ENCODE assay signal across 8 cellular contexts in genomic region chr7:91941450-91941849, GRCh38. TPM values are rescaled to one million over a fixed set of nuclear protein-coding genes. Genes with fewer than 3 reads are reported as not detected.
A peak's percentile ranks its signal among the peaks of the same experiment; 100 is the strongest.
DNase-seq lines count a peak whose midpoint lies in the region; ATAC-seq and TF ChIP-seq lines count a peak whose summit lies in the region.

No MANE protein-coding gene starts in this region.

- peak; percentile 36 for ATAC-seq in activated CD4-positive, alpha-beta T cell treated with anti-CD3 and anti-CD28 coated beads for 36 hours
- peak; percentile 32 to 42 (median 36) for ATAC-seq in right lobe of liver
- no peak for ATAC-seq in omental fat pad (ENCODE audit: low FRiP score)

- H3K4me1 ChIP-seq in DOHH2 (ENCODE audit: control insufficient read depth, low read length) (peaks cover 28% of the 10 kb centered on the region), H9 (ENCODE audit: insufficient read depth, low read length) (no peaks in the 10 kb centered on the region), right lobe of liver (peaks cover 0 to 15% (median 0%) of the 10 kb centered on the region in 4 donors)

- TF ChIP-seq CTCF in DOHH2 (IDR thresholded peaks at IDR 0.05; ENCODE audit: low read depth, low read length, poor library complexity, severe bottlenecking) (no peak), H9 (conservative IDR thresholded peaks at IDR 0.05) (no peak), right lobe of liver (IDR thresholded peaks at IDR 0.05) (no peak), omental fat pad (IDR thresholded peaks at IDR 0.05) (no peak)

- H3K27ac ChIP-seq in DOHH2 (ENCODE audit: low read depth, low read length): no peak overlapping the region
- H3K27ac ChIP-seq in H9 (ENCODE audit: insufficient read length, low read depth, low read length): no peak overlapping the region
- peak overlapping the region; percentile 80 to 86 (median 83) for H3K27ac ChIP-seq in right lobe of liver

- no peaks in the 10 kb centered on the region for H3F3A ChIP-seq in DOHH2 (ENCODE audit: control insufficient read depth, insufficient read depth)

- peaks cover 0 to 2% (median 0%) of the 10 kb centered on the region in 3 experiments; a peak in 3 of 7 replicates for H3K36me3 Mint-ChIP-seq in H9 (ENCODE audit: insufficient read depth in 1 of 3, low read depth in 3 of 3)
- peaks cover 5% of the 10 kb centered on the region for H3K36me3 Mint-ChIP-seq in activated CD4-positive, alpha-beta T cell treated with anti-CD3 and anti-CD28 coated beads for 36 hours (ENCODE audit: low read depth)
- peaks cover 15% of the 10 kb centered on the region for H3K36me3 Mint-ChIP-seq in dendritic cell treated with granulocyte-macrophage colony-stimulating factor and Interleukin-4, amounts not matched to agents 40 ng/mL and 50 ng/mL, for 4 days (ENCODE audit: low read depth)

- H3K27ac Mint-ChIP-seq in H9: peak overlapping the region; percentile 50 to 69 (median 51); a peak in 6 of 7 replicates
- H3K27ac Mint-ChIP-seq in activated CD4-positive, alpha-beta T cell treated with anti-CD3 and anti-CD28 coated beads for 36 hours: peak overlapping the region; percentile 94
- peak overlapping the region; percentile 97 for H3K27ac Mint-ChIP-seq in dendritic cell treated with granulocyte-macrophage colony-stimulating factor and Interleukin-4, amounts not matched to agents 40 ng/mL and 50 ng/mL, for 4 days

- H3K4me3 ChIP-seq in DOHH2 (ENCODE audit: low read length) (peak overlapping the region; percentile 81), right lobe of liver (peak overlapping the region; percentile 64 to 76 (median 76))

- WGBS in H9 (ENCODE audit: extremely low coverage, insufficient read length, low lambda C conversion rate): no CpG with 5 or more reads among the region's 7 CpGs
- 1% methylated on average over 7 of the region's 7 CpGs for WGBS in right lobe of liver (ENCODE audit: insufficient coverage, low coverage, low lambda C conversion rate, missing lambda C conversion rate)

- DNase-seq in H9 (peak; percentile 31), NCI-H2107 (lab: John Stamatoyannopoulos, UW) (peak; percentile 20), right lobe of liver (peak; percentile 31 to 58 (median 48)), omental fat pad (ENCODE audit: low spot score) (no peak)
- peak; percentile 71 for DNase-seq in activated CD4-positive, alpha-beta T cell treated with anti-CD3 and anti-CD28 coated beads for 36 hours
- DNase-seq in stimulated activated CD8-positive, alpha-beta memory T cell treated with anti-CD3 and anti-CD28 coated beads, Interleukin-2, amount 100 ng/mL, for 48 hours (ENCODE audit: low read depth in 2 of 2): peak; percentile 7 to 10

- H3K79me1 ChIP-seq in H9 (ENCODE audit: insufficient read depth, low read depth, low read length, poor library complexity, severe bottlenecking): peaks cover 2% of the 10 kb centered on the region

- no peak overlapping the region for H3T11ph ChIP-seq in H9 (ENCODE audit: low read length)

- no peak for TF ChIP-seq POLR2A in right lobe of liver (IDR thresholded peaks at IDR 0.05)

- no peak overlapping the region for H2BK12ac ChIP-seq in H9 (ENCODE audit: insufficient read length, low read depth, low read length)

- H4K91ac ChIP-seq in H9 (ENCODE audit: insufficient read length, low read depth, low read length): no peak overlapping the region

- no peak overlapping the region for H4K8ac ChIP-seq in H9 (replicated peaks; ENCODE audit: insufficient read length, low read depth, low read length)

- H3K4me3 Mint-ChIP-seq in H9: peak overlapping the region; percentile 95
- H3K4me3 Mint-ChIP-seq in activated CD4-positive, alpha-beta T cell treated with anti-CD3 and anti-CD28 coated beads for 36 hours: peak overlapping the region; percentile 87
- H3K4me3 Mint-ChIP-seq in dendritic cell treated with granulocyte-macrophage colony-stimulating factor and Interleukin-4, amounts not matched to agents 40 ng/mL and 50 ng/mL, for 4 days: peak overlapping the region; percentile 98

- no peak overlapping the region; the same call in 1 of the 2 replicates for H3K14ac ChIP-seq in H9 (ENCODE audit: insufficient read depth, low read length)

- intact Hi-C loops in activated CD4-positive, alpha-beta T cell treated with anti-CD3 and anti-CD28 coated beads for 36 hours (cut with DNase I, micrococcal nuclease): loop anchor here (1.0 to 10.0 kb wide), 5 partner anchors 304 to 1597 kb away; partner anchors contain the start of genes PEX1 (in 2 of the 2), RBM48 (in 2 of the 2), ANKIB1 (in 1 of the 2) and GTPBP10 (in 1 of the 2)
- intact Hi-C loops in dendritic cell treated with granulocyte-macrophage colony-stimulating factor and Interleukin-4, amounts not matched to agents 40 ng/mL and 50 ng/mL, for 4 days (cut with micrococcal nuclease): loop anchor here (5.0 kb wide), 1 partner anchor 301 kb away; no protein-coding TSS in a partner anchor
- intact Hi-C loops in right lobe of liver (cut with DNase I): no loop called here

- no peak overlapping the region for H3K18ac ChIP-seq in H9 (ENCODE audit: insufficient read length, low read depth, low read length)

- no peak overlapping the region for H3K4ac ChIP-seq in H9 (ENCODE audit: low read depth, low read length)

- H3K23ac ChIP-seq in H9 (ENCODE audit: insufficient read length, low read depth, low read length): no peak overlapping the region

- peaks cover 35% of the 10 kb centered on the region for H3K27me3 Mint-ChIP-seq in H9 (ENCODE audit: low read depth)
- H3K27me3 Mint-ChIP-seq in activated CD4-positive, alpha-beta T cell treated with anti-CD3 and anti-CD28 coated beads for 36 hours: no peaks in the 10 kb centered on the region
- peaks cover 2% of the 10 kb centered on the region for H3K27me3 Mint-ChIP-seq in dendritic cell treated with granulocyte-macrophage colony-stimulating factor and Interleukin-4, amounts not matched to agents 40 ng/mL and 50 ng/mL, for 4 days

- H3K23me2 ChIP-seq in H9 (ENCODE audit: insufficient read length, low read depth, low read length, poor library complexity, severe bottlenecking): peaks cover 5% of the 10 kb centered on the region

- no peak overlapping the region for H3K56ac ChIP-seq in H9 (ENCODE audit: insufficient read length, low read depth, low read length)

- H2BK20ac ChIP-seq in H9 (ENCODE audit: low read depth, low read length, poor library complexity, severe bottlenecking): no peak overlapping the region

- no peaks in the 10 kb centered on the region for H3K9me2 ChIP-seq in DOHH2 (replicated peaks; ENCODE audit: control insufficient read depth, low read length)

- H2AFZ ChIP-seq in H9 (ENCODE audit: low read length): no peak overlapping the region

- peaks cover 5% of the 10 kb centered on the region for H3K36me3 ChIP-seq in DOHH2 (ENCODE audit: control insufficient read depth, low read length)
- H3K36me3 ChIP-seq in right lobe of liver: no peaks in the 10 kb centered on the region

- no peaks in the 10 kb centered on the region; a peak in 1 of 5 replicates for H3K9me3 Mint-ChIP-seq in H9
- H3K9me3 Mint-ChIP-seq in activated CD4-positive, alpha-beta T cell treated with anti-CD3 and anti-CD28 coated beads for 36 hours (ENCODE audit: low read depth): no peaks in the 10 kb centered on the region
- H3K9me3 Mint-ChIP-seq in dendritic cell treated with granulocyte-macrophage colony-stimulating factor and Interleukin-4, amounts not matched to agents 40 ng/mL and 50 ng/mL, for 4 days: no peaks in the 10 kb centered on the region

- H3K27me3 ChIP-seq in DOHH2 (ENCODE audit: control insufficient read depth, low read length) (no peaks in the 10 kb centered on the region), H9 (ENCODE audit: insufficient read depth, low read length) (peaks cover 6% of the 10 kb centered on the region; the same call in 1 of the 2 replicates), right lobe of liver (no peaks in the 10 kb centered on the region)

- H3K9me3 ChIP-seq in DOHH2 (ENCODE audit: control insufficient read depth, insufficient read depth, low read length) (no peaks in the 10 kb centered on the region), H9 (ENCODE audit: control insufficient read depth, low read depth, low read length) (no peaks in the 10 kb centered on the region), right lobe of liver (no peaks in the 10 kb centered on the region)

- H3K79me2 ChIP-seq in DOHH2 (ENCODE audit: control insufficient read depth, low read length) (peaks cover 69% of the 10 kb centered on the region), H9 (ENCODE audit: insufficient read depth, low read length) (peaks cover 1% of the 10 kb centered on the region; the same call in 1 of the 2 replicates)

- H3K4me1 Mint-ChIP-seq in H9: peaks cover 13 to 22% of the 10 kb centered on the region in 2 experiments
- peaks cover 34% of the 10 kb centered on the region for H3K4me1 Mint-ChIP-seq in activated CD4-positive, alpha-beta T cell treated with anti-CD3 and anti-CD28 coated beads for 36 hours
- peaks cover 40% of the 10 kb centered on the region for H3K4me1 Mint-ChIP-seq in dendritic cell treated with granulocyte-macrophage colony-stimulating factor and Interleukin-4, amounts not matched to agents 40 ng/mL and 50 ng/mL, for 4 days (ENCODE audit: low read depth)

- no peak overlapping the region for H2BK120ac ChIP-seq in H9 (ENCODE audit: low read depth, low read length, poor library complexity, severe bottlenecking)

- no peak overlapping the region for H2AK5ac ChIP-seq in H9 (ENCODE audit: insufficient read length, low read length)

- H3K4me2 ChIP-seq in DOHH2 (ENCODE audit: low read length): peak overlapping the region; percentile 93
- H3K4me2 ChIP-seq in H9 (ENCODE audit: insufficient read depth, insufficient read length, low read length): peak overlapping the region; percentile 62

- POLR2A ChIA-PET in activated CD4-positive, alpha-beta T cell treated with anti-CD3 and anti-CD28 coated beads for 36 hours (lab: Charles Lee): interaction anchor here (0.7 kb wide), 1 partner anchor 304 kb away, joined by 3 read pairs; the partner anchor contains the start of genes ANKIB1 and KRIT1

- no peak overlapping the region for H2BK5ac ChIP-seq in H9 (ENCODE audit: insufficient read length, low read length)

- no peak overlapping the region for H2BK15ac ChIP-seq in H9 (ENCODE audit: low read depth, low read length)

- H3K9ac ChIP-seq in H9 (ENCODE audit: extremely low read depth, insufficient read length, low read length): peak overlapping the region; percentile 99

- CTCF ChIA-PET in activated CD4-positive, alpha-beta T cell treated with anti-CD3 and anti-CD28 coated beads for 36 hours (lab: Charles Lee): interaction anchor here (0.8 to 3.1 kb wide), 7 partner anchors 12 to 506 kb away, joined by 3 to 20 read pairs (median 3); partner anchors contain the start of genes GATAD1 and MTERF1

- 0 out of 2 replicates have a peak, but pooled peaks cover 3% of the 10 kb centered on the region for H4K20me1 ChIP-seq in DOHH2 (ENCODE audit: control insufficient read depth, insufficient read depth, low read depth, low read length)
- no peaks in the 10 kb centered on the region for H4K20me1 ChIP-seq in H9 (ENCODE audit: control insufficient read depth, insufficient read depth, insufficient read length)

- H4K5ac ChIP-seq in H9 (ENCODE audit: insufficient read length, low read depth, low read length): no peak overlapping the region

RNA-seq across cellular contexts. Expression of gene AKAP9, which starts 0.8 kb away (rescaled TPM):
- total RNA-seq in H9 (2021) (21.5 and 22.4 TPM in 2 replicates), right lobe of liver (10 to 100 TPM; 30.9 to 63.7 (median 40.5) TPM), omental fat pad (10 to 100 TPM; 44.4 to 73.9 (median 62.7) TPM)
- 10 to 100 TPM; 25.3 to 25.4 TPM for total RNA-seq in activated CD4-positive, alpha-beta T cell treated with anti-CD3 and anti-CD28 coated beads for 36 hours

Comparison
In these comparisons a context has a peak if more than half of its experiments do, and no peak if none do; other contexts are left out.
1. H3K27ac ChIP-seq: peak in right lobe of liver (3 of 3); none in DOHH2 (single experiment) and H9 (single experiment).
2. intact Hi-C loops: an anchor here in activated CD4-positive, alpha-beta T cell treated with anti-CD3 and anti-CD28 coated beads for 36 hours (1.0 to 10.0 kb wide) and dendritic cell treated with granulocyte-macrophage colony-stimulating factor and Interleukin-4, amounts not matched to agents 40 ng/mL and 50 ng/mL, for 4 days (5.0 kb wide); none called in right lobe of liver.
3. Peak in every context shown above with its lines, with median percentiles within 50 percentile points of each other: H3K27ac Mint-ChIP-seq and H3K4me3 Mint-ChIP-seq.